1 cellular context compared by ENCODE assay signal in the genomic region with DNA sequence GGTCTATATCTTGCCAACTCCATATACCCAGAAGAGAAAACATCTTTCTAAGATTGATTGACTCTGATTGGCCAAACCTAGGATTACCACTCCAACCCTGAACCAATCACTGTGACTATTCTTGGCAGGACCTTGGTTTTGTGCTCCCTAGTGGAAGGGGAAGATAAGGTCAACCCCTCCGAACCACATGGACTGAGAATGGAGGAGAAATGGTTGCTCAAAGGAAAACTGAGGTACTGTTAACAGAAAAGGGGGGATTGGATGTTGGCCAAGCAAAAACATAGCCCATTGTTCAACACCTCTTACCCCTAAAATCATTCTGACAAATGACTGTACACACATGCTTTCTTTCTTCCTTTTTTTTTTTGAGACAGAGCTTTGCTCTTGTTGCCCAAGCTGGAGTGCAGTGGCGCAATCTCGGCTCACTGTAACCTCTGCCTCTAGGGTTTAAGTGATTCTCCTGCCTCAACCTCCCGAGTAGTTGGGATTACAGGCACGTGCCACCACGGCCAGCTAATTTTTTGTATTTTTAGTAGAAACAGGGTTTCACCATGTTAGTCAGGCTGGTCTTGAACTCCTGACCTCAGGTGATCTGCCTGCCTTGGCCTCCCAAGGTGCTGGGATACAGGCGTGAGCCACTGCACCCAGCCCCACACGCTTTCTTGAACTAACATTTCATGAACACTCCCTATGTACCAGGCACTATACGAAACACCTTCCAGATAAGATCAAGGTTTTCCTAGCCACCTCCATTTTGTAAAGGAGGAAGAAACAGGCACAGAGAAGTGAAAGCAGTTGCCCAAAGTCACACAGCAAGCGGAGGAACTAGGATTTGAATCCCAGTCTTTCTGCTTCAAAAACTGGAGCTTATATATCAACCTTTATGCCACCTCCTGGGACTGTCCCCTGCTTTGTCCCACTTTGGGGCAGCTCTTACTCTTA.
TF ChIP-seq lines count a peak whose summit lies in the region.

No MANE protein-coding gene starts in this region.

TF ChIP-seq in H1, 55 proteins besides CTCF, POLR2A, EP300 and RAD21:
- TF ChIP-seq SP1 (IDR thresholded peaks at IDR 0.05; ENCODE audit: low read depth, low read length) (peak; percentile 59; the same call in 1 of the 2 replicates), HDAC2 (IDR thresholded peaks at IDR 0.05; ENCODE audit: borderline replicate concordance in 1 of 2, low read depth in 2 of 2, low read length in 2 of 2) (no peak)
- TF ChIP-seq, protein P1, sequence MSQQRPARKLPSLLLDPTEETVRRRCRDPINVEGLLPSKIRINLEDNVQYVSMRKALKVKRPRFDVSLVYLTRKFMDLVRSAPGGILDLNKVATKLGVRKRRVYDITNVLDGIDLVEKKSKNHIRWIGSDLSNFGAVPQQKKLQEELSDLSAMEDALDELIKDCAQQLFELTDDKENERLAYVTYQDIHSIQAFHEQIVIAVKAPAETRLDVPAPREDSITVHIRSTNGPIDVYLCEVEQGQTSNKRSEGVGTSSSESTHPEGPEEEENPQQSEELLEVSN (IDR thresholded peaks at IDR 0.05), result 0 out of 2 replicates have a peak, but pooled peaks have one; percentile 12
